ENCODE assay signal across 10 cellular contexts in genomic region chr10:110399163-110400094, GRCh38.
DNase-seq lines count a peak whose midpoint lies in the region; ATAC-seq and TF ChIP-seq lines count a peak whose summit lies in the region.
"Had no signal": no experiment of that assay in that cellular context is flagged by ENCODE, and none has a peak within 500 bp of the region (broad histone marks: within the 10 kb centered on the region; RNA-seq: fewer than 3 reads in every experiment).

No MANE protein-coding gene starts in this region.

- no peak overlapping the region for H3K23ac ChIP-seq in trophoblast cell (ENCODE audit: low read length)
- H3K23ac ChIP-seq in mesendoderm (ENCODE audit: low read length), result no peak overlapping the region

- H2BK15ac ChIP-seq in mesendoderm (replicated peaks; ENCODE audit: low read depth), result no peak overlapping the region

- H2BK5ac ChIP-seq in trophoblast cell (ENCODE audit: low read depth, low read length, poor library complexity), result no peak overlapping the region
- no peak overlapping the region for H2BK5ac ChIP-seq in mesendoderm (ENCODE audit: low read length)

- H3K27ac ChIP-seq in RWPE2 (ENCODE audit: poor library complexity, severe bottlenecking) (peak overlapping the region; percentile 98), esophagus squamous epithelium (peak overlapping the region; percentile 71 to 89 (median 83)), trophoblast cell (ENCODE audit: low read depth, low read length) (no peak overlapping the region), mesendoderm (ENCODE audit: low read depth, low read length) (no peak overlapping the region)

- peaks cover 20% of the 10 kb centered on the region for H3K79me1 ChIP-seq in trophoblast cell (ENCODE audit: low read length)
- H3K79me1 ChIP-seq in mesendoderm (ENCODE audit: low read length), result no peaks in the 10 kb centered on the region

- H3K4me1 ChIP-seq in RWPE2 (ENCODE audit: insufficient read depth, poor library complexity, severe bottlenecking) (peaks cover 36% of the 10 kb centered on the region), esophagus squamous epithelium (peaks cover 13 to 45% (median 21%) of the 10 kb centered on the region in 3 donors), trophoblast cell (ENCODE audit: control insufficient read depth in 1 of 2, insufficient read depth in 2 of 2, low read length in 2 of 2) (peaks cover 17 to 18% of the 10 kb centered on the region in 2 experiments), mesendoderm (ENCODE audit: control insufficient read depth, low read depth, low read length) (peaks cover 16% of the 10 kb centered on the region)

- H3K79me2 ChIP-seq in trophoblast cell (ENCODE audit: control insufficient read depth, insufficient read depth, low read length, poor library complexity), result peaks cover 2% of the 10 kb centered on the region
- H3K79me2 ChIP-seq in mesendoderm (ENCODE audit: control insufficient read depth, insufficient read depth, low read length), result no peaks in the 10 kb centered on the region

- no peaks in the 10 kb centered on the region for H3K36me3 ChIP-seq in RWPE2 (ENCODE audit: low read depth)
- H3K36me3 ChIP-seq in esophagus squamous epithelium, result no peaks in the 10 kb centered on the region
- H3K36me3 ChIP-seq in trophoblast cell (ENCODE audit: control insufficient read depth in 1 of 2, insufficient read depth in 2 of 2, low read length in 2 of 2), result no peaks in the 10 kb centered on the region
- no peaks in the 10 kb centered on the region for H3K36me3 ChIP-seq in mesendoderm (ENCODE audit: control insufficient read depth, insufficient read depth, low read length)

- H4K12ac ChIP-seq in trophoblast cell (ENCODE audit: low read depth, low read length), result no peak overlapping the region

- no peak overlapping the region for H3K4me2 ChIP-seq in trophoblast cell (ENCODE audit: low read length)
- no peak overlapping the region for H3K4me2 ChIP-seq in mesendoderm (ENCODE audit: low read length)

- H3K18ac ChIP-seq in trophoblast cell (ENCODE audit: low read length), result no peak overlapping the region
- no peak overlapping the region for H3K18ac ChIP-seq in mesendoderm (ENCODE audit: low read length)

- 36 to 40% methylated on average over 9 of the region's 9 CpGs for WGBS in esophagus squamous epithelium, 2 donors
- WGBS in trophoblast cell (ENCODE audit: extremely low coverage, insufficient coverage, insufficient read length), result no CpG with 5 or more reads among the region's 9 CpGs
- WGBS in mesendoderm (ENCODE audit: extremely low coverage, insufficient coverage, low lambda C conversion rate), result no CpG with 5 or more reads among the region's 9 CpGs

- no peak overlapping the region for H4K5ac ChIP-seq in mesendoderm (ENCODE audit: low read length)

- no peak overlapping the region for H3K56ac ChIP-seq in mesendoderm (ENCODE audit: low read length)

- peak overlapping the region; percentile 22 for H3K14ac ChIP-seq in trophoblast cell (ENCODE audit: low read length)

- intact Hi-C loops in esophagus squamous epithelium (cut with DNase I), result no loop called here

- no peak for TF ChIP-seq CTCF in RWPE2 (IDR thresholded peaks at IDR 0.05; ENCODE audit: poor library complexity, severe bottlenecking)
- no peak for TF ChIP-seq CTCF in esophagus squamous epithelium (IDR thresholded peaks at IDR 0.05)

- no peak overlapping the region for H3K9ac ChIP-seq in trophoblast cell (ENCODE audit: low read length)
- no peak overlapping the region for H3K9ac ChIP-seq in mesendoderm (ENCODE audit: low read length)

- H2BK12ac ChIP-seq in trophoblast cell (ENCODE audit: low read length), result no peak overlapping the region

- H2AFZ ChIP-seq in trophoblast cell (ENCODE audit: insufficient read depth, low read length, poor library complexity), result no peak overlapping the region

- H2AK5ac ChIP-seq in trophoblast cell (ENCODE audit: low read length), result no peak overlapping the region
- H2AK5ac ChIP-seq in mesendoderm (ENCODE audit: low read length), result no peak overlapping the region

- H3K9me3 ChIP-seq in RWPE2 (ENCODE audit: severe bottlenecking) (no peaks in the 10 kb centered on the region), esophagus squamous epithelium (no peaks in the 10 kb centered on the region), trophoblast cell (ENCODE audit: insufficient read depth, low read depth, low read length) (no peaks in the 10 kb centered on the region)

- H2BK120ac ChIP-seq in trophoblast cell (ENCODE audit: insufficient read depth, low read length, poor library complexity) (no peak overlapping the region), mesendoderm (ENCODE audit: low read depth, low read length) (no peak overlapping the region)

- no peak overlapping the region for H3K4ac ChIP-seq in trophoblast cell (ENCODE audit: low read depth, low read length)
- H3K4ac ChIP-seq in mesendoderm (ENCODE audit: low read depth, low read length), result no peak overlapping the region

- DNase-seq in EH (ENCODE audit: low read depth) (peak; percentile 99), RWPE2 (ENCODE audit: low spot score) (peak; percentile 91), esophagus squamous epithelium (lab: John Stamatoyannopoulos, UW) (no peak), trophoblast cell (peak; percentile 95 to 99), NCI-H187 (lab: John Stamatoyannopoulos, UW) (no peak), mesendoderm (no peak), SKM-1 (lab: John Stamatoyannopoulos, UW; ENCODE audit: unreplicated experiment) (no peak), inferior parietal cortex (ENCODE audit: extremely low spot score) (no peak)
- DNase-seq: activated naive CD4-positive, alpha-beta T cell treated with Interleukin-2 at 50 U/mL for 16 hours had no signal

- H3K4me3 ChIP-seq in RWPE2 (ENCODE audit: severe bottlenecking), result no peak overlapping the region
- H3K4me3 ChIP-seq in esophagus squamous epithelium, result no peak overlapping the region
- H3K4me3 ChIP-seq in trophoblast cell (ENCODE audit: low read depth, low read length), result no peak overlapping the region
- no peak overlapping the region for H3K4me3 ChIP-seq in mesendoderm (ENCODE audit: low read length)

- no peak for TF ChIP-seq POLR2A in esophagus squamous epithelium (IDR thresholded peaks at IDR 0.05)

- no peak overlapping the region for H4K91ac ChIP-seq in trophoblast cell (ENCODE audit: low read depth, low read length)

- peak; percentile 75 for ATAC-seq in RWPE2 (ENCODE audit: low read depth)
- ATAC-seq: stimulated activated memory B cell treated with anti-CD40 and anti-IgM and Interleukin-4, amounts not matched to agents 10 μg/mL and 1 μg/mL and 100 μg/mL, for 72 hours had no signal

- H4K8ac ChIP-seq in trophoblast cell (ENCODE audit: low read depth, low read length) (no peak overlapping the region), mesendoderm (ENCODE audit: low read depth, low read length) (no peak overlapping the region)

- H3K27me3 ChIP-seq in RWPE2 (ENCODE audit: insufficient read depth, poor library complexity, severe bottlenecking), result no peaks in the 10 kb centered on the region
- H3K27me3 ChIP-seq in esophagus squamous epithelium, result no peaks in the 10 kb centered on the region
- H3K27me3 ChIP-seq in trophoblast cell (ENCODE audit: insufficient read depth, low read length), result no peaks in the 10 kb centered on the region
- no peaks in the 10 kb centered on the region for H3K27me3 ChIP-seq in mesendoderm (ENCODE audit: insufficient read depth, low read length, poor library complexity)

Comparison
In these comparisons a context has a peak if more than half of its experiments do, and no peak if none do; other contexts are left out.
1. DNase-seq: peak in EH (single experiment), RWPE2 (single experiment) and trophoblast cell (2 of 2); none in esophagus squamous epithelium (single experiment), NCI-H187 (0 of 2), mesendoderm (single experiment), SKM-1 (single experiment) and inferior parietal cortex (single experiment).
2. H3K27ac ChIP-seq: peak in RWPE2 (single experiment) and esophagus squamous epithelium (4 of 4); none in trophoblast cell (single experiment) and mesendoderm (single experiment).